Comparison of ENCODE assay signal across 14 cellular contexts in genomic region chr4:42399393-42399792, GRCh38. TPM values are rescaled to one million over a fixed set of nuclear protein-coding genes. Genes with fewer than 3 reads are reported as not detected.
DNase-seq lines count a peak whose midpoint lies in the region; ATAC-seq and TF ChIP-seq lines count a peak whose summit lies in the region.
"Had no signal": no experiment of that assay in that cellular context is flagged by ENCODE, and none has a peak within 500 bp of the region (broad histone marks: within the 10 kb centered on the region; RNA-seq: fewer than 3 reads in every experiment).

No MANE protein-coding gene starts in this region.

- H3K27me3 ChIP-seq in AG04450 (ENCODE audit: control insufficient read depth, insufficient read depth, low read length): peaks cover 38% of the 10 kb centered on the region
- peaks cover 76% of the 10 kb centered on the region for H3K27me3 ChIP-seq in HUES48 (ENCODE audit: control insufficient read depth, insufficient read depth, low read length)

- H3K4me1 ChIP-seq in HUES48 (ENCODE audit: control insufficient read depth, insufficient read depth, low read length): peaks cover 37% of the 10 kb centered on the region

- H3K9me3 Mint-ChIP-seq in nephron: no peaks in the 10 kb centered on the region
- H3K9me3 Mint-ChIP-seq in activated CD4-positive, alpha-beta memory T cell treated with anti-CD3 and anti-CD28 coated beads, Interleukin-2, amount 10 ng/mL, durations not matched to agents 7 days and 5 days: no peaks in the 10 kb centered on the region

- H3K27ac Mint-ChIP-seq in nephron: peak overlapping the region; percentile 45 to 89 (median 74)
- H3K27ac Mint-ChIP-seq in activated CD4-positive, alpha-beta memory T cell treated with anti-CD3 and anti-CD28 coated beads, Interleukin-2, amount 10 ng/mL, durations not matched to agents 7 days and 5 days: no peak overlapping the region

- DNase-seq in AG04450 (ENCODE audit: low read depth, low spot score) (no peak), fibroblast of pulmonary artery (ENCODE audit: low read depth) (no peak), foreskin fibroblast (no peak)
- DNase-seq in activated CD4-positive, alpha-beta memory T cell treated with anti-CD3 and anti-CD28 coated beads, Interleukin-2, amount 10 ng/mL, durations not matched to agents 7 days and 5 days: no peak
- DNase-seq: activated effector memory CD4-positive, alpha-beta T cell treated with anti-CD3 and anti-CD28 coated beads, Interleukin-2, amount 50 U/mL, for 16 hours; C1 segment of cervical spinal cord; NCI-H2029 treated with DMSO at 0.1 percent for 48 hours; nucleus accumbens; RPMI8226; uterus had no signal

- H3K9me3 ChIP-seq in AG04450 (ENCODE audit: control insufficient read depth, insufficient read depth, low read length): no peaks in the 10 kb centered on the region; the same call in 1 of the 2 replicates
- H3K9me3 ChIP-seq in HUES48 (ENCODE audit: control insufficient read depth, insufficient read depth, low read length): no peaks in the 10 kb centered on the region
- H3K9me3 ChIP-seq: uterus had no signal

- CTCF ChIA-PET in AG04450 (lab: Charles Lee): interaction anchor here (1.9 kb wide), 1 partner anchor 120 kb away, joined by 4 read pairs; no protein-coding TSS in a partner anchor
- CTCF ChIA-PET in activated CD4-positive, alpha-beta memory T cell treated with anti-CD3 and anti-CD28 coated beads, Interleukin-2, amount 10 ng/mL, durations not matched to agents 7 days and 5 days (lab: Charles Lee): interaction anchor here (1.5 kb wide), 1 partner anchor 28 kb away, joined by 3 read pairs; no protein-coding TSS in a partner anchor

- H3K27me3 Mint-ChIP-seq in nephron (ENCODE audit: low read depth): peaks cover 85% of the 10 kb centered on the region
- H3K27me3 Mint-ChIP-seq in activated CD4-positive, alpha-beta memory T cell treated with anti-CD3 and anti-CD28 coated beads, Interleukin-2, amount 10 ng/mL, durations not matched to agents 7 days and 5 days: peaks cover 64% of the 10 kb centered on the region

- H3K4me3 Mint-ChIP-seq in nephron: peak overlapping the region; percentile 93 to 96 (median 96)
- H3K4me3 Mint-ChIP-seq in activated CD4-positive, alpha-beta memory T cell treated with anti-CD3 and anti-CD28 coated beads, Interleukin-2, amount 10 ng/mL, durations not matched to agents 7 days and 5 days: no peak overlapping the region

- H3K4me1 Mint-ChIP-seq in nephron: peaks cover 27% of the 10 kb centered on the region
- peaks cover 21% of the 10 kb centered on the region for H3K4me1 Mint-ChIP-seq in activated CD4-positive, alpha-beta memory T cell treated with anti-CD3 and anti-CD28 coated beads, Interleukin-2, amount 10 ng/mL, durations not matched to agents 7 days and 5 days

- peaks cover 39% of the 10 kb centered on the region for H3K36me3 Mint-ChIP-seq in nephron (ENCODE audit: low read depth)
- H3K36me3 Mint-ChIP-seq in activated CD4-positive, alpha-beta memory T cell treated with anti-CD3 and anti-CD28 coated beads, Interleukin-2, amount 10 ng/mL, durations not matched to agents 7 days and 5 days (ENCODE audit: low read depth): no peaks in the 10 kb centered on the region

- H3K4me3 ChIP-seq in AG04450 (ENCODE audit: low read depth, low read length): peak overlapping the region; percentile 7; the same call in 1 of the 2 replicates
- peak overlapping the region; percentile 67 for H3K4me3 ChIP-seq in HUES48 (ENCODE audit: low read depth, low read length)
- peak overlapping the region; percentile 65 for H3K4me3 ChIP-seq in fibroblast of pulmonary artery (replicated peaks; ENCODE audit: low read depth, low read length)
- no peak overlapping the region for H3K4me3 ChIP-seq in foreskin fibroblast (ENCODE audit: low read depth in 1 of 2, low read length in 2 of 2)
- H3K4me3 ChIP-seq: uterus had no signal

- H3K36me3 ChIP-seq in HUES48 (ENCODE audit: control insufficient read depth, insufficient read depth, low read length): no peaks in the 10 kb centered on the region
- H3K36me3 ChIP-seq: uterus had no signal

- no peak for TF ChIP-seq CTCF in AG04450 (IDR thresholded peaks at IDR 0.05; ENCODE audit: low read depth, low read length)
- no peak for TF ChIP-seq CTCF in fibroblast of pulmonary artery (IDR thresholded peaks at IDR 0.05; ENCODE audit: low read length, missing control alignments)
- no peak for TF ChIP-seq CTCF in nephron (IDR thresholded peaks at IDR 0.05; ENCODE audit: unreplicated experiment in 3 of 3)
- TF ChIP-seq CTCF in foreskin fibroblast (IDR thresholded peaks at IDR 0.05; ENCODE audit: low read depth, low read length): no peak

- H3K9ac ChIP-seq in HUES48 (ENCODE audit: low read depth, low read length): no peak overlapping the region

- ATAC-seq in HG03521 (IDR thresholded peaks at IDR 0.05; ENCODE audit: unreplicated experiment) (no peak), HG03095 (IDR thresholded peaks at IDR 0.05; ENCODE audit: unreplicated experiment) (no peak)

- POLR2A ChIA-PET in AG04450 (lab: Yijun Ruan, JAX): no interaction called here
- POLR2A ChIA-PET in activated CD4-positive, alpha-beta memory T cell treated with anti-CD3 and anti-CD28 coated beads, Interleukin-2, amount 10 ng/mL, durations not matched to agents 7 days and 5 days (lab: Charles Lee): no interaction called here

- H3K27ac ChIP-seq in AG04450 (ENCODE audit: low read depth, low read length) (no peak overlapping the region), HUES48 (ENCODE audit: low read depth, low read length) (no peak overlapping the region)
- H3K27ac ChIP-seq: uterus had no signal

RNA-seq across cellular contexts. Expression of gene SHISA3, which starts 2.1 kb away (rescaled TPM):
- polyA plus RNA-seq in AG04450 (2011; rRNA removed): 0.78 and 1.3 TPM in 2 replicates
- 0.28 and 0.39 TPM in 2 replicates for polyA minus RNA-seq in AG04450 (2011; rRNA and poly(A)+ RNA removed)
- under 1 TPM; 0.58 to 0.60 TPM for total RNA-seq in activated CD4-positive, alpha-beta memory T cell treated with anti-CD3 and anti-CD28 coated beads, Interleukin-2, amount 10 ng/mL, durations not matched to agents 7 days and 5 days

Comparison
In these comparisons a context has a peak if more than half of its experiments do, and no peak if none do; other contexts are left out.
1. H3K4me3 ChIP-seq: peak in AG04450 (single experiment), HUES48 (single experiment) and fibroblast of pulmonary artery (single experiment); none in foreskin fibroblast (0 of 2).